In the genomic region with DNA sequence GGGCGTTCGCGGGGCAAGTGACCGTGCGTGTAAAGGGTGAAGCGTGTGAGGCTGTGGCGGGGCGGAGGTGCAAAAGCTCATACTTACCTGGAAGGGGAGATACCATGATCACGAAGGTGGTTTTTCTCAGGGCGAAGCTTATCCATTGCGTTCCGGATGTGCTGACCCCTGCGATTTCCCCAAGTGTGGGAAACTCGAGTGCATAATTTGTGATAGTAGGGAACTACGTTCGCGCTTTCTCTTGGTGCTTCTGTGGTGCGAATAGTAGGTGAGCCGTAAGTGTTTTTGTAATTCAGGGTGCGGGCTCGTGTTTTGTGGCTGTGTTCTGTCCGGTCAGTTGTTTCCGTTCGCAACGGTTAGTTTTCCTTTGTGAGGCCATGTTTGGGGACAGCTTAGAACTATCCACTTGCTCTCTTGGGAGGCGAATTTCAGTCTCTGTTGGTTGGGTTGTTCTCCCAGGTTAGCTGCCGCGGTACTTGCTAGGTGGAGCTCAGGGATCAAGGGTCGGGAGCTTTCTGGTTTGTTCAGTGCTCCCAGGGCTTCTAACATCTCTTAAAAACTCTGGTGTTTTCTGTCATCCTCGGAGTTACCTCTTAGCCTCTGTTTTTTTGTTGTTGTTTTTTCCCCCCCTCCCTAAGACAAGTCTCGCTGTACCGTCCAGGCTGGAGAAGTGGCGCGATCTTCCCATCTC, we compare ENCODE assay signal across 8 cellular contexts. TPM values are rescaled to one million over a fixed set of nuclear protein-coding genes. Genes with fewer than 3 reads are reported as not detected.
DNase-seq lines count a peak whose midpoint lies in the region; ATAC-seq and TF ChIP-seq lines count a peak whose summit lies in the region.
"Not testable (repeated sequence)": the region's sequence is repeated elsewhere in the genome, so short reads cannot be mapped to it uniquely, and the experiment has no call there.

No MANE protein-coding gene starts in this region.

- H3K27ac ChIP-seq in tibial artery = peak overlapping the region; percentile 66 to 68

- H3K4me3 ChIP-seq in tibial artery = peak overlapping the region; percentile 56 to 60

- H3K4me1 ChIP-seq in tibial artery = not testable (repeated sequence)

- DNase-seq in NCI-H146 treated with DMSO at 0.1 percent for 48 hours (lab: John Stamatoyannopoulos, UW; ENCODE audit: unreplicated experiment) (peak; percentile 91), SW 1271 (lab: John Stamatoyannopoulos, UW) (peak; percentile 75 to 87), Right ventricle myocardium superior (peak; percentile 51), pons (ENCODE audit: low spot score) (peak; percentile 94), tibial artery (peak; percentile 38 to 72)
- DNase-seq in activated naive CD8-positive, alpha-beta T cell treated with anti-CD3 and anti-CD28 coated beads, Interleukin-2, amount 50 U/mL, for 16 hours (ENCODE audit: low read depth, low spot score) = peak; percentile 78

- H3K27me3 ChIP-seq in tibial artery = not testable (repeated sequence)

- ATAC-seq in GM18499 (IDR thresholded peaks at IDR 0.05; ENCODE audit: insufficient read depth, unreplicated experiment) (peak; percentile 58), HG02852 (IDR thresholded peaks at IDR 0.05; ENCODE audit: unreplicated experiment) (peak; percentile 73), Right ventricle myocardium superior (ENCODE audit: poor library complexity) (peak; percentile 85)

- H3K9me3 ChIP-seq in tibial artery = not testable (repeated sequence)

- not testable (repeated sequence) for H3K36me3 ChIP-seq in tibial artery

- TF ChIP-seq CTCF in tibial artery (IDR thresholded peaks at IDR 0.05) = not testable (repeated sequence)

- intact Hi-C loops in Right ventricle myocardium superior (cut with DNase I); tibial artery (cut with DNase I; ENCODE audit: low total_unique reads): not testable (repeated sequence)

RNA-seq across cellular contexts. Expression of gene PPIAL4D, which starts 39.2 kb away (rescaled TPM):
- not detected for total RNA-seq in Right ventricle myocardium superior

Comparison
In these comparisons a context has a peak if more than half of its experiments do, and no peak if none do; other contexts are left out.
1. Peak in every context shown above with its lines: DNase-seq, ATAC-seq, H3K4me3 ChIP-seq and H3K27ac ChIP-seq.